Comparison of ENCODE assay signal across 8 cellular contexts in the genomic region with DNA sequence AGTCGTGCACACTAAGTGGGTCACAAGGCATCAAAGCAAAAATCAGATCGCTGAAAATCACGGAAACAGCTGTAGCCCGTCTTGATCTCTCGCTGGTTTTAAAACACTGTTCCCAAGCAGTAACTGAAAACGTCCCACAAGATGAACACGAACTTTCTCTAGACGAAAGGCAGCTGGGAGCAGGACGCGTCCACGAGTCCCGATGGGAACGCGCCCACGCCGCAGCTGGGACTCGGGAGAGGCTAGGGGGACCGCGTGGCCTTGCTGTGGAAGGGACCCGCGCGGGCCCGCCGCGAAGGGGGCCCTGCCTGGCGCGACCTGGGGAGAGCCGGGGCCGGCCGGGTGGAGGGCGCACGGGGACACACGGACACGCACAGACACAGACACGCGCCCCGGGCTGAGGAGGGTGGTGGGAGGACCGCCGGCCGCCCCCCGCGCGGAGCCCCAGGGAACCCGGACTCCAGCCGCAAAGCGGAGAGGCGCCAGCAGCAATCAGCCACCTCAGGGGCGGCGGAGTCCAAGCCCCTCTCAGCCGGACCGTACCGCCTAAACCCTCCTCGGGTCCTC. TPM values are rescaled to one million over a fixed set of nuclear protein-coding genes. Genes with fewer than 3 reads are reported as not detected.
DNase-seq lines count a peak whose midpoint lies in the region; ATAC-seq and TF ChIP-seq lines count a peak whose summit lies in the region.

No MANE protein-coding gene starts in this region.

- intact Hi-C loops in left colon (cut with DNase I, micrococcal nuclease), result no loop called here

- H3K4me1 ChIP-seq in SJSA1 (replicated peaks), result peaks cover 34% of the 10 kb centered on the region
- peaks cover 0 to 38% (median 28%) of the 10 kb centered on the region in 5 donors for H3K4me1 ChIP-seq in subcutaneous abdominal adipose tissue (ENCODE audit: control insufficient read depth in 5 of 5, insufficient read depth in 5 of 5, low read length in 5 of 5)

- peak overlapping the region; percentile 80 for H3K4me3 ChIP-seq in SJSA1
- peak overlapping the region; percentile 83 to 84 for H3K4me3 ChIP-seq in cardiac fibroblast (replicated peaks in 1 of 2; ENCODE audit: low read depth in 2 of 2, low read length in 2 of 2)
- peak overlapping the region; percentile 78 to 93 (median 86) for H3K4me3 ChIP-seq in subcutaneous abdominal adipose tissue (ENCODE audit: low read depth in 1 of 5, low read length in 5 of 5)

- peaks cover 11% of the 10 kb centered on the region for H3K36me3 ChIP-seq in SJSA1
- no peaks in the 10 kb centered on the region for H3K36me3 ChIP-seq in subcutaneous abdominal adipose tissue (ENCODE audit: control insufficient read depth in 5 of 5, insufficient read depth in 5 of 5, low read length in 5 of 5)

- H3K27me3 ChIP-seq in SJSA1 (replicated peaks), result no peaks in the 10 kb centered on the region
- H3K27me3 ChIP-seq in subcutaneous abdominal adipose tissue (ENCODE audit: control insufficient read depth in 5 of 5, insufficient read depth in 4 of 5, low read length in 5 of 5), result no peaks in the 10 kb centered on the region

- peak; percentile 13 for ATAC-seq in GM18502 (IDR thresholded peaks at IDR 0.05; ENCODE audit: poor library complexity, unreplicated experiment)
- ATAC-seq in HG03064 (IDR thresholded peaks at IDR 0.05; ENCODE audit: low read depth, unreplicated experiment), result peak; percentile 3
- peak; percentile 50 for ATAC-seq in left colon

- no peak for TF ChIP-seq CTCF in cardiac fibroblast (IDR thresholded peaks at IDR 0.05; ENCODE audit: low read depth, low read length)

- peak overlapping the region; percentile 76 for H3K27ac ChIP-seq in SJSA1
- peak overlapping the region; percentile 89 for H3K27ac ChIP-seq in subcutaneous abdominal adipose tissue (ENCODE audit: low read depth, low read length)

- H3K9ac ChIP-seq in subcutaneous abdominal adipose tissue (ENCODE audit: low read length in 5 of 5), result peak overlapping the region; percentile 74 to 90 (median 85)

- DNase-seq in AG08396 (ENCODE audit: low spot score) (peak; percentile 46), SJSA1 (ENCODE audit: low read depth in 1 of 2, low spot score in 2 of 2) (peak; percentile 41 to 70), cardiac fibroblast (ENCODE audit: low read depth in 2 of 2) (peak; percentile 43 to 69), left colon (peak in 1 of 2 donors; percentile 48), NCI-H1436 (lab: John Stamatoyannopoulos, UW) (no peak)

- no peaks in the 10 kb centered on the region for H3K9me3 ChIP-seq in SJSA1 (replicated peaks)
- no peaks in the 10 kb centered on the region for H3K9me3 ChIP-seq in subcutaneous abdominal adipose tissue (ENCODE audit: control insufficient read depth in 5 of 5, low read length in 5 of 5)

RNA-seq across cellular contexts. Expression of a gene that starts 0.6 kb away (rescaled TPM):
- total RNA-seq in SJSA1 (2014; rRNA removed; shearing (Covaris generic)), result 41.5 and 52.3 TPM in 2 replicates
- 10 to 100 TPM; 43.1 to 59.9 TPM for total RNA-seq in left colon
